Comparison of ENCODE assay signal across 1 cellular context in the genomic region with DNA sequence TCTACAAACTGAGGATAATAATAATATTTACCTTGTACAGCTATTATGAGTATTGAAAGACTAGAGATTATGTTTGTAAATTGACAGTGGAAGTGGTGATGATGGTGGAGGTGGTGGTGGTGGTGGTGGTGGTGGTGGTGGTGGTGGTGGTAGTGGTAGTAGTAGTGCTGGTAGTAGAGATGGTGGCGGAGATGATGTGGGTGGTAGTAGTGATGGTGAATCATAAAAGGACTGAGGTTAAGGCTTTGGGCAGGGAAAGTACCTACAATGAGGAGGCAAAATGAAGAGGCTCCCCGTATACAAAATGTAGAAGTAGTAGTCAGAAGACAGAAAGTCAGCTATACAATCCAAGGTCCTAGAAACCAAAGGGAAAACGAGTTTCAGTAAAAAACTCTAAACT.
TF ChIP-seq lines count a peak whose summit lies in the region.

No MANE protein-coding gene starts in this region.

TF ChIP-seq in HepG2, 621 proteins besides CTCF, POLR2A, EP300 and RAD21 (continued from another document):
- no peak for TF ChIP-seq ZNF615 (CRISPR knock-in tag; IDR thresholded peaks at IDR 0.05; ENCODE audit: borderline replicate concordance)
- TF ChIP-seq ZSCAN22 (CRISPR knock-in tag; IDR thresholded peaks at IDR 0.05) = no peak
- no peak for TF ChIP-seq ZNF550 (CRISPR knock-in tag; IDR thresholded peaks at IDR 0.05; ENCODE audit: borderline replicate concordance)
- TF ChIP-seq ZNF264 (CRISPR knock-in tag; IDR thresholded peaks at IDR 0.05) = no peak
- TF ChIP-seq KLF15 (CRISPR knock-in tag; IDR thresholded peaks at IDR 0.05; ENCODE audit: borderline replicate concordance) = no peak
- no peak for TF ChIP-seq ZNF589 (CRISPR knock-in tag; conservative IDR thresholded peaks at IDR 0.05)
- TF ChIP-seq, protein P1, sequence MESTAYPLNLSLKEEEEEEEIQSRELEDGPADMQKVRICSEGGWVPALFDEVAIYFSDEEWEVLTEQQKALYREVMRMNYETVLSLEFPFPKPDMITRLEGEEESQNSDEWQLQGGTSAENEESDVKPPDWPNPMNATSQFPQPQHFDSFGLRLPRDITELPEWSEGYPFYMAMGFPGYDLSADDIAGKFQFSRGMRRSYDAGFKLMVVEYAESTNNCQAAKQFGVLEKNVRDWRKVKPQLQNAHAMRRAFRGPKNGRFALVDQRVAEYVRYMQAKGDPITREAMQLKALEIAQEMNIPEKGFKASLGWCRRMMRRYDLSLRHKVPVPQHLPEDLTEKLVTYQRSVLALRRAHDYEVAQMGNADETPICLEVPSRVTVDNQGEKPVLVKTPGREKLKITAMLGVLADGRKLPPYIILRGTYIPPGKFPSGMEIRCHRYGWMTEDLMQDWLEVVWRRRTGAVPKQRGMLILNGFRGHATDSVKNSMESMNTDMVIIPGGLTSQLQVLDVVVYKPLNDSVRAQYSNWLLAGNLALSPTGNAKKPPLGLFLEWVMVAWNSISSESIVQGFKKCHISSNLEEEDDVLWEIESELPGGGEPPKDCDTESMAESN (CRISPR knock-in tag; conservative IDR thresholded peaks at IDR 0.05) = no peak
- no peak for TF ChIP-seq ZSCAN21 (CRISPR knock-in tag; IDR thresholded peaks at IDR 0.05; ENCODE audit: borderline replicate concordance)
- TF ChIP-seq NCOA2 (CRISPR knock-in tag; IDR thresholded peaks at IDR 0.05) = no peak
- no peak for TF ChIP-seq ETV6 (CRISPR knock-in tag; conservative IDR thresholded peaks at IDR 0.05)
TF ChIP-seq in HepG2: peak in this region for 0.
